In genomic region chr18:48834421-48835011, GRCh38 we compare ENCODE assay signal across 8 cellular contexts.
DNase-seq lines count a peak whose midpoint lies in the region; ATAC-seq and TF ChIP-seq lines count a peak whose summit lies in the region.

No MANE protein-coding gene starts in this region.

- peak overlapping the region; percentile 80 for H3K4me3 Mint-ChIP-seq in activated CD8-positive, alpha-beta T cell treated with anti-CD3 and anti-CD28 coated beads for 36 hours
- H3K4me3 Mint-ChIP-seq in naive B cell: peak overlapping the region; percentile 0 to 93 (median 74)

- intact Hi-C loops in activated CD8-positive, alpha-beta T cell treated with anti-CD3 and anti-CD28 coated beads for 36 hours (cut with micrococcal nuclease): loop anchor here (10.0 kb wide), 1 partner anchor 110 kb away; no protein-coding TSS in a partner anchor

- peak overlapping the region; percentile 96 for H3K27ac Mint-ChIP-seq in activated CD8-positive, alpha-beta T cell treated with anti-CD3 and anti-CD28 coated beads for 36 hours
- H3K27ac Mint-ChIP-seq in naive B cell: peak overlapping the region in 4 of 6 donors; percentile 60 to 91 (median 74)

- H3K36me3 Mint-ChIP-seq in activated CD8-positive, alpha-beta T cell treated with anti-CD3 and anti-CD28 coated beads for 36 hours (ENCODE audit: low read depth): no peaks in the 10 kb centered on the region
- no peaks in the 10 kb centered on the region for H3K36me3 Mint-ChIP-seq in naive B cell

- POLR2A ChIA-PET in activated CD8-positive, alpha-beta T cell treated with anti-CD3 and anti-CD28 coated beads for 36 hours (lab: Charles Lee): interaction anchor here (0.7 to 2.5 kb wide), 13 partner anchors 9 to 118 kb away, joined by 3 to 14 read pairs (median 4); no protein-coding TSS in a partner anchor

- DNase-seq in GF-D8 (lab: John Stamatoyannopoulos, UW) (peak; percentile 72), HCEC 1CT (peak; percentile 95), MV-4-11 (lab: John Stamatoyannopoulos, UW) (peak; percentile 96), naive B cell (peak; percentile 19), NCI-H1048 (lab: John Stamatoyannopoulos, UW) (no peak)
- DNase-seq in activated CD8-positive, alpha-beta T cell treated with anti-CD3 and anti-CD28 coated beads for 36 hours: peak; percentile 90
- DNase-seq in effector CD4-positive, alpha-beta T cell: peak; percentile 61
- peak; percentile 84 for DNase-seq in stimulated activated naive CD8-positive, alpha-beta T cell treated with anti-CD3 and anti-CD28 coated beads, Interleukin-15, Interleukin-2, amounts not matched to agents 100 U/mL and 50 U/mL, for 24 hours

- H3K9me3 Mint-ChIP-seq in activated CD8-positive, alpha-beta T cell treated with anti-CD3 and anti-CD28 coated beads for 36 hours: no peaks in the 10 kb centered on the region
- no peaks in the 10 kb centered on the region for H3K9me3 Mint-ChIP-seq in naive B cell

- H3K27me3 Mint-ChIP-seq in activated CD8-positive, alpha-beta T cell treated with anti-CD3 and anti-CD28 coated beads for 36 hours: no peaks in the 10 kb centered on the region
- H3K27me3 Mint-ChIP-seq in naive B cell: peaks cover 4 to 42% (median 7%) of the 10 kb centered on the region in 3 donors

- CTCF ChIA-PET in activated CD8-positive, alpha-beta T cell treated with anti-CD3 and anti-CD28 coated beads for 36 hours (lab: Charles Lee): interaction anchor here (0.8 to 3.1 kb wide), 4 partner anchors 9 to 107 kb away, joined by 3 to 10 read pairs (median 4); no protein-coding TSS in a partner anchor

- ATAC-seq in activated CD8-positive, alpha-beta T cell treated with anti-CD3 and anti-CD28 coated beads for 36 hours: peak; percentile 84
- peak; percentile 51 to 65 for ATAC-seq in naive B cell (ENCODE audit: low read depth in 2 of 2)
- peak; percentile 89 for ATAC-seq in stimulated activated naive CD8-positive, alpha-beta T cell treated with anti-CD3 and anti-CD28 coated beads, Interleukin-15, Interleukin-2, amounts not matched to agents 100 U/mL and 50 U/mL, for 24 hours

- no peak for TF ChIP-seq CTCF in activated CD8-positive, alpha-beta T cell treated with anti-CD3 and anti-CD28 coated beads for 36 hours (IDR thresholded peaks at IDR 0.05)

- peaks cover 84% of the 10 kb centered on the region for H3K4me1 Mint-ChIP-seq in activated CD8-positive, alpha-beta T cell treated with anti-CD3 and anti-CD28 coated beads for 36 hours (ENCODE audit: low read depth)
- H3K4me1 Mint-ChIP-seq in naive B cell: peaks cover 26 to 57% (median 46%) of the 10 kb centered on the region in 3 donors
